In genomic region chr1:24536391-24536840, GRCh38 we compare ENCODE assay signal across 8 cellular contexts.
DNase-seq lines count a peak whose midpoint lies in the region; ATAC-seq and TF ChIP-seq lines count a peak whose summit lies in the region.

No MANE protein-coding gene starts in this region.

- TF ChIP-seq CTCF in astrocyte of the spinal cord (IDR thresholded peaks at IDR 0.05; ENCODE audit: low read depth, low read length) (no peak), MM.1S (IDR thresholded peaks at IDR 0.05; ENCODE audit: low read length) (no peak)

- H3K4me1 ChIP-seq in MM.1S (ENCODE audit: low read length), result peaks cover 9% of the 10 kb centered on the region; the same call in 1 of the 2 replicates

- no peak overlapping the region for H2AFZ ChIP-seq in MM.1S (ENCODE audit: low read length)

- peak; percentile 65 for ATAC-seq in HG03066 (IDR thresholded peaks at IDR 0.05; ENCODE audit: low read depth, unreplicated experiment)

- H3K4me3 ChIP-seq in astrocyte of the spinal cord (ENCODE audit: low read depth, low read length) (no peak overlapping the region), MM.1S (ENCODE audit: low read length) (no peak overlapping the region)

- H3K27me3 ChIP-seq in MM.1S (replicated peaks; ENCODE audit: insufficient read depth, low read length), result no peaks in the 10 kb centered on the region

- in situ Hi-C loops in astrocyte of the spinal cord (cut with HindIII; ENCODE audit: low sequenced_read_pairs), result no loop called here

- no peaks in the 10 kb centered on the region for H4K20me1 ChIP-seq in MM.1S (ENCODE audit: insufficient read depth, low read length)

- H3K9ac ChIP-seq in MM.1S (ENCODE audit: low read length), result no peak overlapping the region

- no peaks in the 10 kb centered on the region for H3K9me2 ChIP-seq in MM.1S (replicated peaks; ENCODE audit: insufficient read depth, low read length)

- peaks cover 6% of the 10 kb centered on the region; the same call in 1 of the 2 replicates for H3F3A ChIP-seq in MM.1S (ENCODE audit: insufficient read depth, low read length)

- no peak overlapping the region for H3K27ac ChIP-seq in MM.1S (ENCODE audit: low read length)

- H3K36me3 ChIP-seq in MM.1S (replicated peaks; ENCODE audit: insufficient read depth, low read length), result no peaks in the 10 kb centered on the region

- H3K9me3 ChIP-seq in MM.1S (replicated peaks; ENCODE audit: insufficient read depth, low read length), result no peaks in the 10 kb centered on the region

- no peak overlapping the region for H3K4me2 ChIP-seq in MM.1S (ENCODE audit: low read depth, low read length)

- DNase-seq in GDM1 (lab: John Stamatoyannopoulos, UW) (peak; percentile 71), T-helper 22 cell (ENCODE audit: low read depth) (peak; percentile 77), astrocyte of the spinal cord (ENCODE audit: low read depth, low spot score) (peak; percentile 36), amygdala (lab: John Stamatoyannopoulos, UW) (no peak), MM.1S (no peak), GM03348 (ENCODE audit: low spot score) (no peak)
- peak; percentile 49 to 50 for DNase-seq in stimulated activated CD4-positive, alpha-beta T cell treated with anti-CD3 and anti-CD28 coated beads, Interleukin-15, amount 100 ng/mL, for 48 hours (ENCODE audit: low read depth in 2 of 2)

- H3K79me2 ChIP-seq in MM.1S (ENCODE audit: low read length), result no peaks in the 10 kb centered on the region

Comparison
In these comparisons a context has a peak if more than half of its experiments do, and no peak if none do; other contexts are left out.
1. DNase-seq: peak in GDM1 (single experiment), T-helper 22 cell (single experiment), astrocyte of the spinal cord (single experiment) and stimulated activated CD4-positive, alpha-beta T cell treated with anti-CD3 and anti-CD28 coated beads, Interleukin-15, amount 100 ng/mL, for 48 hours (2 of 2); none in amygdala (0 of 56), MM.1S (single experiment) and GM03348 (single experiment).